In genomic region chr11:65572356-65573043, GRCh38 we compare ENCODE assay signal across 8 cellular contexts. TPM values are rescaled to one million over a fixed set of nuclear protein-coding genes. Genes with fewer than 3 reads are reported as not detected.
DNase-seq lines count a peak whose midpoint lies in the region; ATAC-seq and TF ChIP-seq lines count a peak whose summit lies in the region.

TSS of gene FAM89B (plus strand) at chr11:65572538. CDS start at chr11:65572670, 132 bp downstream.

- H3K4me1 ChIP-seq in colonic mucosa, result peaks cover 42% of the 10 kb centered on the region

- peak within 1 kb of the TSS; percentile 89 for H3K27ac ChIP-seq in colonic mucosa

- H3K4me3 ChIP-seq in colonic mucosa, result peak within 1 kb of the TSS; percentile 91

- H3K9ac ChIP-seq in colonic mucosa (ENCODE audit: low read depth in 2 of 2, low read length in 2 of 2), result peak within 1 kb of the TSS; percentile 88 to 97

- H3K9me3 ChIP-seq in colonic mucosa, result no peaks in the 10 kb centered on the region

- DNase-seq in NCI-H1436 (lab: John Stamatoyannopoulos, UW) (peak; percentile 85), NCI-H1436 treated with DMSO at 0.1 percent for 48 hours (lab: John Stamatoyannopoulos, UW) (no peak), NCI-H460 (ENCODE audit: extremely low read depth, low read depth) (peak; percentile 67), colonic mucosa (peak; percentile 97), left colon (peak; percentile 94 to 96)
- peak; percentile 91 for DNase-seq in activated CD4-positive, alpha-beta T cell treated with anti-CD3 and anti-CD28 coated beads, Interleukin-2, amount 50 U/mL, for 1 hour
- DNase-seq in stimulated activated CD4-positive, alpha-beta T cell treated with anti-CD3 and anti-CD28 coated beads, Interleukin-1b, Interleukin-23, amount 100 ng/mL, for 24 hours (ENCODE audit: low read depth in 4 of 4, low spot score in 1 of 4), result peak in 3 of 4 experiments; percentile 71 to 87 (median 78)

- no peaks in the 10 kb centered on the region for H3K27me3 ChIP-seq in colonic mucosa

- peak; percentile 38 for ATAC-seq in left colon
- no peak for ATAC-seq in GM21529 (IDR thresholded peaks at IDR 0.05; ENCODE audit: unreplicated experiment)

- no peak for TF ChIP-seq CTCF in colonic mucosa (IDR thresholded peaks at IDR 0.05)

- H3K36me3 ChIP-seq in colonic mucosa, result no peaks in the 10 kb centered on the region

- intact Hi-C loops in colonic mucosa (cut with DNase I), result no loop called here
- intact Hi-C loops in left colon (cut with DNase I, micrococcal nuclease), result no loop called here

RNA-seq across cellular contexts. Expression of gene FAM89B, which starts in this region (rescaled TPM):
- total RNA-seq in NCI-H460 (2014; rRNA removed; shearing (Covaris generic)), result 6.6 and 11.5 TPM in 2 replicates
- 0.86 and 12.4 TPM in 2 replicates for polyA plus RNA-seq in NCI-H460 (2014; cell fraction: nucleus; rRNA removed)
- total RNA-seq in colonic mucosa, result 10 to 100 TPM; 27.4 to 32.2 TPM
- total RNA-seq in left colon, result 10 to 100 TPM; 24.4 to 33.8 TPM
